In genomic region chr18:37565138-37565984, GRCh38 we compare ENCODE assay signal across 1 cellular context.
TF ChIP-seq lines count a peak whose summit lies in the region.

CELF4 (minus strand) TSS chr18:37565798.

TF ChIP-seq in HepG2, 621 proteins besides CTCF, POLR2A, EP300 and RAD21 (continued from another document):
- TF ChIP-seq HDAC2 (CRISPR knock-in tag; IDR thresholded peaks at IDR 0.05) (no peak), HINFP (CRISPR knock-in tag; IDR thresholded peaks at IDR 0.05; ENCODE audit: low read depth) (no peak), NFKB2 (CRISPR knock-in tag; IDR thresholded peaks at IDR 0.05; ENCODE audit: borderline replicate concordance) (no peak), ZNF101 (CRISPR knock-in tag; IDR thresholded peaks at IDR 0.05; ENCODE audit: borderline replicate concordance, low read depth) (no peak), ZNF616 (CRISPR knock-in tag; IDR thresholded peaks at IDR 0.05; ENCODE audit: low read depth) (no peak), HMG20A (CRISPR knock-in tag; IDR thresholded peaks at IDR 0.05; ENCODE audit: borderline replicate concordance) (no peak), EZH2 (conservative IDR thresholded peaks at IDR 0.05; ENCODE audit: low read depth, low read length) (no peak), KLF12 (CRISPR knock-in tag; IDR thresholded peaks at IDR 0.05; ENCODE audit: borderline replicate concordance) (no peak), HCFC1 (IDR thresholded peaks at IDR 0.05; ENCODE audit: low read depth, low read length) (no peak), SNRNP70 (IDR thresholded peaks at IDR 0.05; ENCODE audit: low read depth, low read length) (no peak), GTF3A (CRISPR knock-in tag; conservative IDR thresholded peaks at IDR 0.05) (no peak), GZF1 (CRISPR knock-in tag; IDR thresholded peaks at IDR 0.05) (no peak)
